8 cellular contexts compared by ENCODE assay signal in the genomic region with DNA sequence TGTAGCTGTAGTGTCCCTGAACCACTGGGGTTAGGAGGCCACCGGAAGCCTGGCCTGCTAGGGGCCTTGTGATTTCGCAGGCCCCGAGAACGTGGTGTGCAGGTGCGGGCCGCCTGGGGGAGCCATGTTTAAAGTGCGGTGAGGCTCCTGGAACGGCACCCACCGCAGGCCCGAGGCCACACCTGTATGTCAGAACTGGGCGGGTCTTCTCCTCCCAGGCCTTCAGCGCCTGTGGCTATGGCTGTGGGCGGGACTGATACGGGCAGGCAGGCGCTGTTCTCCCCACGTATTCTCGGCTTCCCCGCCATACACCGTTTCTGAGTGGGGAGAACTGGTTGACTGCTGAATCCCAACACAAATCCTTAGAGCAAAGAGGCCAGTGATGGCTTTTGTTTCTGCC.
A peak's percentile ranks its signal among the peaks of the same experiment; 100 is the strongest.
DNase-seq lines count a peak whose midpoint lies in the region; ATAC-seq and TF ChIP-seq lines count a peak whose summit lies in the region.

No MANE protein-coding gene starts in this region.

- H3K27me3 Mint-ChIP-seq in CD8-positive, alpha-beta T cell (ENCODE audit: low read depth), result no peaks in the 10 kb centered on the region
- H3K27me3 Mint-ChIP-seq in neural progenitor cell (ENCODE audit: insufficient read depth, low read depth), result peaks cover 8% of the 10 kb centered on the region

- H3K4me3 Mint-ChIP-seq in CD8-positive, alpha-beta T cell, result peak overlapping the region; percentile 35
- H3K4me3 Mint-ChIP-seq in neural progenitor cell, result no peak overlapping the region

- no peaks in the 10 kb centered on the region for H3K9me3 Mint-ChIP-seq in CD8-positive, alpha-beta T cell
- no peaks in the 10 kb centered on the region for H3K9me3 Mint-ChIP-seq in neural progenitor cell

- no peak overlapping the region for H3K4me2 ChIP-seq in neural progenitor cell

- H3K4me3 ChIP-seq in CD8-positive, alpha-beta T cell (ENCODE audit: low read depth, low read length), result no peak overlapping the region
- H3K4me3 ChIP-seq in neural progenitor cell (no peak overlapping the region), HAP-1 (no peak overlapping the region)

- no peak overlapping the region for H3K27ac ChIP-seq in CD8-positive, alpha-beta T cell (ENCODE audit: low read depth, low read length)
- no peak overlapping the region for H3K27ac ChIP-seq in neural progenitor cell

- DNase-seq in CD8-positive, alpha-beta T cell, result peak in 6 of 7 experiments; percentile 17 to 61 (median 40)
- peak; percentile 27 for DNase-seq in NCI-H526 treated with DMSO at 0.1 percent for 48 hours (lab: John Stamatoyannopoulos, UW)
- peak; percentile 63 to 76 for DNase-seq in activated T-cell treated with anti-CD3 and anti-CD28 coated beads, Interleukin-2, amount 50 U/mL, for 48 hours
- no peak for DNase-seq in neural progenitor cell (ENCODE audit: low spot score)
- no peak for DNase-seq in HAP-1 (ENCODE audit: low spot score in 2 of 2)
- no peak for DNase-seq in SHP77 treated with DMSO at 0.1 percent for 48 hours (lab: John Stamatoyannopoulos, UW)
- no peak for DNase-seq in G401 (ENCODE audit: low spot score)

- POLR2A ChIA-PET in CD8-positive, alpha-beta T cell (lab: Charles Lee), result no interaction called here

- intact Hi-C loops in CD8-positive, alpha-beta T cell (cut with DNase I, micrococcal nuclease), result no loop called here

- no peak overlapping the region for H2AFZ ChIP-seq in neural progenitor cell (replicated peaks)

- H3K4me1 Mint-ChIP-seq in CD8-positive, alpha-beta T cell (ENCODE audit: low read depth), result peaks cover 5% of the 10 kb centered on the region
- H3K4me1 Mint-ChIP-seq in neural progenitor cell, result peaks cover 15% of the 10 kb centered on the region

- H3K9me3 ChIP-seq in CD8-positive, alpha-beta T cell (ENCODE audit: low read length), result no peaks in the 10 kb centered on the region
- H3K9me3 ChIP-seq in neural progenitor cell (ENCODE audit: low read depth), result no peaks in the 10 kb centered on the region
- H3K9me3 ChIP-seq in HAP-1, result no peaks in the 10 kb centered on the region

- H3K36me3 Mint-ChIP-seq in CD8-positive, alpha-beta T cell, result peaks cover 53% of the 10 kb centered on the region
- H3K36me3 Mint-ChIP-seq in neural progenitor cell, result peaks cover 38% of the 10 kb centered on the region

- no peaks in the 10 kb centered on the region for H4K20me1 ChIP-seq in neural progenitor cell (ENCODE audit: low read depth)

- H3F3A ChIP-seq in neural progenitor cell (ENCODE audit: low read depth), result peaks cover 12% of the 10 kb centered on the region

- no peaks in the 10 kb centered on the region for H3K27me3 ChIP-seq in CD8-positive, alpha-beta T cell (ENCODE audit: insufficient read depth, low read length)
- H3K27me3 ChIP-seq in neural progenitor cell, result no peaks in the 10 kb centered on the region
- H3K27me3 ChIP-seq in HAP-1 (ENCODE audit: low read depth), result no peaks in the 10 kb centered on the region

- in situ Hi-C loops in HAP-1 (cut with MboI; ENCODE audit: low sequenced_read_pairs), result no loop called here
- in situ Hi-C loops in G401 (cut with HindIII; ENCODE audit: low sequenced_read_pairs), result no loop called here

- TF ChIP-seq CTCF in CD8-positive, alpha-beta T cell (IDR thresholded peaks at IDR 0.05), result no peak
- TF ChIP-seq CTCF in neural progenitor cell (IDR thresholded peaks at IDR 0.05), result no peak

- peak overlapping the region; percentile 83 for H3K27ac Mint-ChIP-seq in CD8-positive, alpha-beta T cell
- peak overlapping the region; percentile 42 for H3K27ac Mint-ChIP-seq in neural progenitor cell

- CTCF ChIA-PET in CD8-positive, alpha-beta T cell (lab: Charles Lee), result no interaction called here

- peak; percentile 69 for ATAC-seq in CD8-positive, alpha-beta T cell
- no peak for ATAC-seq in GM19395 (IDR thresholded peaks at IDR 0.05; ENCODE audit: unreplicated experiment)

- peaks cover 3% of the 10 kb centered on the region for H3K36me3 ChIP-seq in CD8-positive, alpha-beta T cell (ENCODE audit: insufficient read depth, low read length)
- H3K36me3 ChIP-seq in neural progenitor cell, result no peaks in the 10 kb centered on the region
- H3K36me3 ChIP-seq in HAP-1 (replicated peaks), result no peaks in the 10 kb centered on the region

- H3K9ac ChIP-seq in neural progenitor cell, result no peak overlapping the region

- no peaks in the 10 kb centered on the region for H3K4me1 ChIP-seq in CD8-positive, alpha-beta T cell (ENCODE audit: insufficient read depth, low read length)
- H3K4me1 ChIP-seq in neural progenitor cell (peaks cover 11% of the 10 kb centered on the region), HAP-1 (no peaks in the 10 kb centered on the region)

- H3K79me2 ChIP-seq in neural progenitor cell (ENCODE audit: low read depth), result no peaks in the 10 kb centered on the region

Comparison
In these comparisons a context has a peak if more than half of its experiments do, and no peak if none do; other contexts are left out.
1. DNase-seq: peak in CD8-positive, alpha-beta T cell (6 of 7), NCI-H526 treated with DMSO at 0.1 percent for 48 hours (single experiment) and activated T-cell treated with anti-CD3 and anti-CD28 coated beads, Interleukin-2, amount 50 U/mL, for 48 hours (2 of 2); none in neural progenitor cell (single experiment), HAP-1 (0 of 2), SHP77 treated with DMSO at 0.1 percent for 48 hours (single experiment) and G401 (single experiment).